Comparison of ENCODE assay signal across 1 cellular context in genomic region chr1:81032973-81033425, GRCh38.
TF ChIP-seq lines count a peak whose summit lies in the region.

No MANE protein-coding gene starts in this region.

TF ChIP-seq in HEK293, 187 proteins besides CTCF, POLR2A, EP300 and RAD21 (continued from another document and continues in another):
- peak; percentile 69 for TF ChIP-seq ZNF398 (tag by site-specific recombination; IDR thresholded peaks at IDR 0.05)
- TF ChIP-seq ZBTB10 (tag by site-specific recombination; IDR thresholded peaks at IDR 0.05) = no peak
- TF ChIP-seq ZNF354C (tag by site-specific recombination; IDR thresholded peaks at IDR 0.05; ENCODE audit: borderline replicate concordance, low read depth) = no peak
- peak; percentile 94 for TF ChIP-seq ZNF324 (tag by site-specific recombination; IDR thresholded peaks at IDR 0.05)
- peak; percentile 97 for TF ChIP-seq IKZF3 (tag by site-specific recombination; IDR thresholded peaks at IDR 0.05)
- peak; percentile 93 for TF ChIP-seq KLF8 (tag by site-specific recombination; IDR thresholded peaks at IDR 0.05)
- TF ChIP-seq, protein P1, sequence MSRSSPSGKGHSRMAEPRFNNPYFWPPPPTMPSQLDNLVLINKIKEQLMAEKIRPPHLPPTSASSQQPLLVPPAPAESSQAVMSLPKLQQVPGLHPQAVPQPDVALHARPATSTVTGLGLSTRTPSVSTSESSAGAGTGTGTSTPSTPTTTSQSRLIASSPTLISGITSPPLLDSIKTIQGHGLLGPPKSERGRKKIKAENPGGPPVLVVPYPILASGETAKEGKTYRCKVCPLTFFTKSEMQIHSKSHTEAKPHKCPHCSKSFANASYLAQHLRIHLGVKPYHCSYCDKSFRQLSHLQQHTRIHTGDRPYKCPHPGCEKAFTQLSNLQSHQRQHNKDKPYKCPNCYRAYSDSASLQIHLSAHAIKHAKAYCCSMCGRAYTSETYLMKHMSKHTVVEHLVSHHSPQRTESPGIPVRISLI (tag by site-specific recombination; IDR thresholded peaks at IDR 0.05) = peak; percentile 93
- peak; percentile 91 for TF ChIP-seq ZSCAN30 (tag by site-specific recombination; IDR thresholded peaks at IDR 0.05)
- TF ChIP-seq ZNF16 (tag by site-specific recombination; IDR thresholded peaks at IDR 0.05; ENCODE audit: low read depth) = no peak
- TF ChIP-seq ZNF747 (tag by site-specific recombination; IDR thresholded peaks at IDR 0.05) = no peak
- peak; percentile 86 for TF ChIP-seq ZNF692 (tag by site-specific recombination; IDR thresholded peaks at IDR 0.05)
- TF ChIP-seq, protein P2, sequence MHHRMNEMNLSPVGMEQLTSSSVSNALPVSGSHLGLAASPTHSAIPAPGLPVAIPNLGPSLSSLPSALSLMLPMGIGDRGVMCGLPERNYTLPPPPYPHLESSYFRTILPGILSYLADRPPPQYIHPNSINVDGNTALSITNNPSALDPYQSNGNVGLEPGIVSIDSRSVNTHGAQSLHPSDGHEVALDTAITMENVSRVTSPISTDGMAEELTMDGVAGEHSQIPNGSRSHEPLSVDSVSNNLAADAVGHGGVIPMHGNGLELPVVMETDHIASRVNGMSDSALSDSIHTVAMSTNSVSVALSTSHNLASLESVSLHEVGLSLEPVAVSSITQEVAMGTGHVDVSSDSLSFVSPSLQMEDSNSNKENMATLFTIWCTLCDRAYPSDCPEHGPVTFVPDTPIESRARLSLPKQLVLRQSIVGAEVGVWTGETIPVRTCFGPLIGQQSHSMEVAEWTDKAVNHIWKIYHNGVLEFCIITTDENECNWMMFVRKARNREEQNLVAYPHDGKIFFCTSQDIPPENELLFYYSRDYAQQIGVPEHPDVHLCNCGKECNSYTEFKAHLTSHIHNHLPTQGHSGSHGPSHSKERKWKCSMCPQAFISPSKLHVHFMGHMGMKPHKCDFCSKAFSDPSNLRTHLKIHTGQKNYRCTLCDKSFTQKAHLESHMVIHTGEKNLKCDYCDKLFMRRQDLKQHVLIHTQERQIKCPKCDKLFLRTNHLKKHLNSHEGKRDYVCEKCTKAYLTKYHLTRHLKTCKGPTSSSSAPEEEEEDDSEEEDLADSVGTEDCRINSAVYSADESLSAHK (tag by site-specific recombination; IDR thresholded peaks at IDR 0.05) = peak; percentile 98
- TF ChIP-seq ZFP69B (tag by site-specific recombination; IDR thresholded peaks at IDR 0.05) = peak; percentile 79
- TF ChIP-seq ZNF48 (tag by site-specific recombination; IDR thresholded peaks at IDR 0.05) = no peak
- no peak for TF ChIP-seq ZNF785 (tag by site-specific recombination; IDR thresholded peaks at IDR 0.05)
- TF ChIP-seq ZNF266 (tag by site-specific recombination; IDR thresholded peaks at IDR 0.05; ENCODE audit: low read depth) = no peak
- TF ChIP-seq, protein P3, sequence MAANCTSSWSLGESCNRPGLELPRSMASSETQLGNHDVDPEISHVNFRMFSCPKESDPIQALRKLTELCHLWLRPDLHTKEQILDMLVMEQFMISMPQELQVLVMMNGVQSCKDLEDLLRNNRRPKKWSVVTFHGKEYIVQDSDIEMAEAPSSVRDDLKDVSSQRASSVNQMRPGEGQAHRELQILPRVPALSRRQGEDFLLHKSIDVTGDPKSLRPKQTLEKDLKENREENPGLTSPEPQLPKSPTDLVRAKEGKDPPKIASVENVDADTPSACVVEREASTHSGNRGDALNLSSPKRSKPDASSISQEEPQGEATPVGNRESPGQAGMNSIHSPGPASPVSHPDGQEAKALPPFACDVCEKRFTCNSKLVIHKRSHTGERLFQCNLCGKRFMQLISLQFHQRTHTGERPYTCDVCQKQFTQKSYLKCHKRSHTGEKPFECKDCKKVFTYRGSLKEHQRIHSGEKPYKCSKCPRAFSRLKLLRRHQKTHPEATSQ (tag by site-specific recombination; IDR thresholded peaks at IDR 0.05) = no peak
- TF ChIP-seq ZNF37A (tag by site-specific recombination; IDR thresholded peaks at IDR 0.05) = no peak
- TF ChIP-seq ZNF792 (tag by site-specific recombination; IDR thresholded peaks at IDR 0.05) = no peak
- TF ChIP-seq ZNF292 (tag by site-specific recombination; IDR thresholded peaks at IDR 0.05; ENCODE audit: borderline replicate concordance, low read depth) = no peak
- peak; percentile 97 for TF ChIP-seq ZSCAN23 (tag by site-specific recombination; IDR thresholded peaks at IDR 0.05)
- TF ChIP-seq, protein P4, sequence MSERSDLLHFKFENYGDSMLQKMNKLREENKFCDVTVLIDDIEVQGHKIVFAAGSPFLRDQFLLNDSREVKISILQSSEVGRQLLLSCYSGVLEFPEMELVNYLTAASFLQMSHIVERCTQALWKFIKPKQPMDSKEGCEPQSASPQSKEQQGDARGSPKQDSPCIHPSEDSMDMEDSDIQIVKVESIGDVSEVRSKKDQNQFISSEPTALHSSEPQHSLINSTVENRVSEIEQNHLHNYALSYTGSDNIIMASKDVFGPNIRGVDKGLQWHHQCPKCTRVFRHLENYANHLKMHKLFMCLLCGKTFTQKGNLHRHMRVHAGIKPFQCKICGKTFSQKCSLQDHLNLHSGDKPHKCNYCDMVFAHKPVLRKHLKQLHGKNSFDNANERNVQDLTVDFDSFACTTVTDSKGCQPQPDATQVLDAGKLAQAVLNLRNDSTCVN (tag by site-specific recombination; optimal IDR thresholded peaks at IDR 0.05) = no peak
- no peak for TF ChIP-seq YY2 (tag by site-specific recombination; IDR thresholded peaks at IDR 0.05)
- no peak for TF ChIP-seq ZNF777 (tag by site-specific recombination; IDR thresholded peaks at IDR 0.05; ENCODE audit: borderline replicate concordance)
- TF ChIP-seq, protein P5, sequence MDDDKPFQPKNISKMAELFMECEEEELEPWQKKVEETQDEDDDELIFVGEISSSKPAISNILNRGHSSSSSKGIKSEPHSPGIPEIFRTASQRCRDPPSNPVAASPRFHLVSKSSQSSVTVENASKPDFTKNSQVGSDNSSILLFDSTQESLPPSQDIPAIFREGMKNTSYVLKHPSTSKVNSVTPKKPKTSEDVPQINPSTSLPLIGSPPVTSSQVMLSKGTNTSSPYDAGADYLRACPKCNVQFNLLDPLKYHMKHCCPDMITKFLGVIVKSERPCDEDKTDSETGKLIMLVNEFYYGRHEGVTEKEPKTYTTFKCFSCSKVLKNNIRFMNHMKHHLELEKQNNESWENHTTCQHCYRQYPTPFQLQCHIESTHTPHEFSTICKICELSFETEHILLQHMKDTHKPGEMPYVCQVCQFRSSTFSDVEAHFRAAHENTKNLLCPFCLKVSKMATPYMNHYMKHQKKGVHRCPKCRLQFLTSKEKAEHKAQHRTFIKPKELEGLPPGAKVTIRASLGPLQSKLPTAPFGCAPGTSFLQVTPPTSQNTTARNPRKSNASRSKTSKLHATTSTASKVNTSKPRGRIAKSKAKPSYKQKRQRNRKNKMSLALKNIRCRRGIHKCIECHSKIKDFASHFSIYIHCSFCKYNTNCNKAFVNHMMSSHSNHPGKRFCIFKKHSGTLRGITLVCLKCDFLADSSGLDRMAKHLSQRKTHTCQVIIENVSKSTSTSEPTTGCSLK (tag by site-specific recombination; IDR thresholded peaks at IDR 0.05) = no peak
- TF ChIP-seq ZFP37 (tag by site-specific recombination; IDR thresholded peaks at IDR 0.05) = peak; percentile 88; the same call in 1 of the 2 replicates
- TF ChIP-seq ATF2 (tag by site-specific recombination; IDR thresholded peaks at IDR 0.05; ENCODE audit: low read depth) = peak; percentile 96
- peak; percentile 71; the same call in 1 of the 2 replicates for TF ChIP-seq KLF7 (tag by site-specific recombination; IDR thresholded peaks at IDR 0.05; ENCODE audit: borderline replicate concordance)
- TF ChIP-seq ZNF274 (IDR thresholded peaks at IDR 0.05; ENCODE audit: low read length) = no peak
- no peak for TF ChIP-seq ZNF274 (tag by site-specific recombination; IDR thresholded peaks at IDR 0.05; ENCODE audit: borderline replicate concordance)
- TF ChIP-seq, protein P6, sequence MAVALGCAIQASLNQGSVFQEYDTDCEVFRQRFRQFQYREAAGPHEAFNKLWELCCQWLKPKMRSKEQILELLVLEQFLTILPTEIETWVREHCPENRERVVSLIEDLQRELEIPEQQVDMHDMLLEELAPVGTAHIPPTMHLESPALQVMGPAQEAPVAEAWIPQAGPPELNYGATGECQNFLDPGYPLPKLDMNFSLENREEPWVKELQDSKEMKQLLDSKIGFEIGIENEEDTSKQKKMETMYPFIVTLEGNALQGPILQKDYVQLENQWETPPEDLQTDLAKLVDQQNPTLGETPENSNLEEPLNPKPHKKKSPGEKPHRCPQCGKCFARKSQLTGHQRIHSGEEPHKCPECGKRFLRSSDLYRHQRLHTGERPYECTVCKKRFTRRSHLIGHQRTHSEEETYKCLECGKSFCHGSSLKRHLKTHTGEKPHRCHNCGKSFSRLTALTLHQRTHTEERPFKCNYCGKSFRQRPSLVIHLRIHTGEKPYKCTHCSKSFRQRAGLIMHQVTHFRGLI (tag by site-specific recombination; IDR thresholded peaks at IDR 0.05) = peak; percentile 45; the same call in 1 of the 2 replicates
- peak; percentile 29; the same call in 1 of the 2 replicates for TF ChIP-seq ZNF600 (tag by site-specific recombination; IDR thresholded peaks at IDR 0.05)
- TF ChIP-seq ZNF791 (tag by site-specific recombination; IDR thresholded peaks at IDR 0.05) = no peak
- no peak for TF ChIP-seq ZNF830 (tag by site-specific recombination; IDR thresholded peaks at IDR 0.05; ENCODE audit: low read depth)
- no peak for TF ChIP-seq PBX3 (CRISPR knock-in tag; IDR thresholded peaks at IDR 0.05)
- TF ChIP-seq ZNF10 (tag by site-specific recombination; IDR thresholded peaks at IDR 0.05) = peak; percentile 88
- no peak for TF ChIP-seq ZNF223 (tag by site-specific recombination; IDR thresholded peaks at IDR 0.05)
- TF ChIP-seq BCL11A (tag by site-specific recombination; IDR thresholded peaks at IDR 0.05; ENCODE audit: low read depth) = peak; percentile 95
- TF ChIP-seq ZNF707 (tag by site-specific recombination; IDR thresholded peaks at IDR 0.05) = no peak
- TF ChIP-seq ZNF610 (tag by site-specific recombination; IDR thresholded peaks at IDR 0.05; ENCODE audit: borderline replicate concordance) = peak; percentile 84
- peak; percentile 94 for TF ChIP-seq ZNF660 (tag by site-specific recombination; IDR thresholded peaks at IDR 0.05)
